10 cellular contexts compared by ENCODE assay signal in the genomic region with DNA sequence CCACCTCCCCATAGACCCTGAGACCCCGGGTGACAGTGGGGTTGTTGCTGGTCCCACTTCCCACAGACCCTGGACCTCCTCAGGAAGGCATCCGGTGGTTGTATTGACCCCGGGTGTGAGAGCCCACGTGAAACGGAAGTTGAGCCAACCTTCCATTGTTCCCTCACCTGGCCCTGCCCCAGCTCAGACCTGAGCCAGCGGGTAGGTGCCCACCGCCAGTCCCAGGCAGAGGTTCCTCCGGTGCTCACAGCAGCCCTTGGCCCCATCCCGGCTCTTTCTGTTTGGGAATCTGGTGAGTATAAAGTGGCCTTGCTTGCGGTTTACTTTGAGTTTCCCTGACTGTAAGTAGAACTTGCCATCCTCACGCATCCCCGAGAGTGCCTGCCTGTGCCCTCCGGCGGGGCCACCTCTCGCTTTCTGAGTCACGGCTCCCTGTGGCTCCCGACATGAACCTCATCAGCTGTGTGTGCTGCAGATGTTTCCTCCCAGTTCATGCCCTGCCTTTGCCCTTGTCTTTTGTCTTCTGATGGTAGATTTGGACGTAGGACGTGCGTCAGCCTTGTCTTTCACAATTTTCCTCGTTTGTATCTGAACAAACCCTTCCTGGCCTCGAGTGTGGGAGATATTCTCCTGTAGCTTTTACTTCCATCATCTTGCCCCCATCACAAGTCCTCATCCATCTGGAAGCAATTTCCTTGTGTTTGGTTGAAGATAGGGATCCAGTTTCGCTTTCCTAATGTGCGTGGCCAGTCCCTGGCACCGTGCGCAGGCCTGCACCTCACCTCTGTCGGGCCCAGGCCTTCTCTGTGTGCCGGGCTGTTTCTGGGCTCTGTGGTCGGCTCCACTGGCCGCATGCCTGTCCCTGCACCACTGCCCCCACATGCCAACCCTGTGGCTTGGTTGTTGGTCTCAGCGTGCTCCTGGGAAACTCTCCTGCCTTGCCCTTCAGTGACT.
DNase-seq lines count a peak whose midpoint lies in the region; ATAC-seq and TF ChIP-seq lines count a peak whose summit lies in the region.
"Had no signal": no experiment of that assay in that cellular context is flagged by ENCODE, and none has a peak within 500 bp of the region (broad histone marks: within the 10 kb centered on the region; RNA-seq: fewer than 3 reads in every experiment).

No MANE protein-coding gene starts in this region.

- TF ChIP-seq CTCF in heart right ventricle (IDR thresholded peaks at IDR 0.05): no peak

- no peaks in the 10 kb centered on the region for H3K9me3 ChIP-seq in heart right ventricle

- intact Hi-C loops in heart right ventricle (cut with DNase I): no loop called here

- H3K4me3 ChIP-seq in heart right ventricle: no peak overlapping the region

- H3K4me1 ChIP-seq in heart right ventricle: peaks cover 0 to 36% (median 0%) of the 10 kb centered on the region in 9 donors

- peak overlapping the region in 1 of 10 donors; percentile 69 for H3K27ac ChIP-seq in heart right ventricle
- H3K27ac ChIP-seq: C4-2B, VCaP had no signal

- H3K27ac Mint-ChIP-seq in activated CD4-positive, alpha-beta memory T cell treated with anti-CD3 and anti-CD28 coated beads, Interleukin-2, amount 10 ng/mL, durations not matched to agents 7 days and 5 days: no peak overlapping the region
- H3K27ac Mint-ChIP-seq in stimulated activated naive CD8-positive, alpha-beta T cell treated with anti-CD3 and anti-CD28 coated beads, Interleukin-15, Interleukin-2, amounts not matched to agents 100 ng/mL and 50 ng/mL, for 24 hours: peak overlapping the region; percentile 23

- no peaks in the 10 kb centered on the region for H3K36me3 ChIP-seq in heart right ventricle

- CTCF ChIA-PET in activated CD4-positive, alpha-beta memory T cell treated with anti-CD3 and anti-CD28 coated beads, Interleukin-2, amount 10 ng/mL, durations not matched to agents 7 days and 5 days (lab: Charles Lee): no interaction called here

- POLR2A ChIA-PET in activated CD4-positive, alpha-beta memory T cell treated with anti-CD3 and anti-CD28 coated beads, Interleukin-2, amount 10 ng/mL, durations not matched to agents 7 days and 5 days (lab: Charles Lee): interaction anchor here (1.0 kb wide), 1 partner anchor 45 kb away, joined by 3 read pairs; no protein-coding TSS in a partner anchor

- H3K4me3 Mint-ChIP-seq in activated CD4-positive, alpha-beta memory T cell treated with anti-CD3 and anti-CD28 coated beads, Interleukin-2, amount 10 ng/mL, durations not matched to agents 7 days and 5 days: no peak overlapping the region
- H3K4me3 Mint-ChIP-seq in stimulated activated naive CD8-positive, alpha-beta T cell treated with anti-CD3 and anti-CD28 coated beads, Interleukin-15, Interleukin-2, amounts not matched to agents 100 ng/mL and 50 ng/mL, for 24 hours: no peak overlapping the region

- H3K36me3 Mint-ChIP-seq in activated CD4-positive, alpha-beta memory T cell treated with anti-CD3 and anti-CD28 coated beads, Interleukin-2, amount 10 ng/mL, durations not matched to agents 7 days and 5 days (ENCODE audit: low read depth): no peaks in the 10 kb centered on the region
- H3K36me3 Mint-ChIP-seq in stimulated activated naive CD8-positive, alpha-beta T cell treated with anti-CD3 and anti-CD28 coated beads, Interleukin-15, Interleukin-2, amounts not matched to agents 100 ng/mL and 50 ng/mL, for 24 hours (ENCODE audit: low read depth): no peaks in the 10 kb centered on the region

- no peaks in the 10 kb centered on the region for H3K9me3 Mint-ChIP-seq in activated CD4-positive, alpha-beta memory T cell treated with anti-CD3 and anti-CD28 coated beads, Interleukin-2, amount 10 ng/mL, durations not matched to agents 7 days and 5 days
- H3K9me3 Mint-ChIP-seq in stimulated activated naive CD8-positive, alpha-beta T cell treated with anti-CD3 and anti-CD28 coated beads, Interleukin-15, Interleukin-2, amounts not matched to agents 100 ng/mL and 50 ng/mL, for 24 hours: no peaks in the 10 kb centered on the region

- peaks cover 0 to 5% (median 0%) of the 10 kb centered on the region in 7 donors for H3K27me3 ChIP-seq in heart right ventricle

- peaks cover 29% of the 10 kb centered on the region for H3K27me3 Mint-ChIP-seq in activated CD4-positive, alpha-beta memory T cell treated with anti-CD3 and anti-CD28 coated beads, Interleukin-2, amount 10 ng/mL, durations not matched to agents 7 days and 5 days
- peaks cover 13% of the 10 kb centered on the region for H3K27me3 Mint-ChIP-seq in stimulated activated naive CD8-positive, alpha-beta T cell treated with anti-CD3 and anti-CD28 coated beads, Interleukin-15, Interleukin-2, amounts not matched to agents 100 ng/mL and 50 ng/mL, for 24 hours

- DNase-seq in activated CD4-positive, alpha-beta T cell treated with anti-CD3 and anti-CD28 coated beads, Interleukin-2, amount 50 U/mL, for 48 hours: peak; percentile 19 to 28
- no peak for DNase-seq in activated CD4-positive, alpha-beta T cell treated with anti-CD3 and anti-CD28 coated beads, Interleukin-2, amount 50 U/mL, for 1 hour
- DNase-seq in activated CD4-positive, alpha-beta memory T cell treated with anti-CD3 and anti-CD28 coated beads, Interleukin-2, amount 10 ng/mL, durations not matched to agents 7 days and 5 days: peak; percentile 28
- no peak for DNase-seq in heart right ventricle
- DNase-seq in inferior parietal cortex (ENCODE audit: extremely low spot score): no peak
- DNase-seq in DMS114 treated with DMSO at 0.1 percent for 48 hours (lab: John Stamatoyannopoulos, UW; ENCODE audit: unreplicated experiment): no peak
- no peak for DNase-seq in activated gamma-delta T cell treated with Interleukin-2 at 50 U/mL for 16 hours

- peak in 6 of 8 donors; percentile 23 to 70 (median 46) for ATAC-seq in heart right ventricle

- peaks cover 6% of the 10 kb centered on the region for H3K4me1 Mint-ChIP-seq in activated CD4-positive, alpha-beta memory T cell treated with anti-CD3 and anti-CD28 coated beads, Interleukin-2, amount 10 ng/mL, durations not matched to agents 7 days and 5 days
- H3K4me1 Mint-ChIP-seq in stimulated activated naive CD8-positive, alpha-beta T cell treated with anti-CD3 and anti-CD28 coated beads, Interleukin-15, Interleukin-2, amounts not matched to agents 100 ng/mL and 50 ng/mL, for 24 hours (ENCODE audit: low read depth): peaks cover 14% of the 10 kb centered on the region

- 79 to 83% methylated on average over 31 of the region's 31 CpGs for WGBS in heart right ventricle, 2 donors

Comparison
In these comparisons a context has a peak if more than half of its experiments do, and no peak if none do; other contexts are left out.
1. DNase-seq: peak in activated CD4-positive, alpha-beta T cell treated with anti-CD3 and anti-CD28 coated beads, Interleukin-2, amount 50 U/mL, for 48 hours (2 of 2) and activated CD4-positive, alpha-beta memory T cell treated with anti-CD3 and anti-CD28 coated beads, Interleukin-2, amount 10 ng/mL, durations not matched to agents 7 days and 5 days (single experiment); none in activated CD4-positive, alpha-beta T cell treated with anti-CD3 and anti-CD28 coated beads, Interleukin-2, amount 50 U/mL, for 1 hour (single experiment), heart right ventricle (0 of 2), inferior parietal cortex (single experiment), DMS114 treated with DMSO at 0.1 percent for 48 hours (single experiment) and activated gamma-delta T cell treated with Interleukin-2 at 50 U/mL for 16 hours (single experiment).